ENCODE assay signal across 15 cellular contexts in the genomic region with DNA sequence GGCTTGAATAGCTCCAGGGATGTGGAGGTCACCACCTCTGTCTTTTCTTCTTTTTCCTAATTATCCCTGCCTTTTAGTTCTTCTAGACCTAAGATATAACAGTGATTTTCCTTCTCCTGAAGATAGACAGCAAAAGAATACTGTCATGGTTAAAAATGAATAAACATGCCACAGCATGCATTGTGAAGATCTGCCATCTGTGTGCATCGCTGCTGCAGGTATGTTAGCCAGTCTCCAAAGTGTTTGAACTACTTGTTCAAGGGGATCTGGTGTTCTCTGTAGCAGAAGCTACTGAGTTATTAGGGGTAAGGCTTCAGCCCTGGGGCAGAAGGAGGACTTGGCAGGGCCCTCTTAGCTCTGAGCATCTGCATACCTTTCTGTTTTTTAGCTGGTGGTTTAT. TPM values are rescaled to one million over a fixed set of nuclear protein-coding genes. Genes with fewer than 3 reads are reported as not detected.
DNase-seq lines count a peak whose midpoint lies in the region; ATAC-seq and TF ChIP-seq lines count a peak whose summit lies in the region.
"Had no signal": no experiment of that assay in that cellular context is flagged by ENCODE, and none has a peak within 500 bp of the region (broad histone marks: within the 10 kb centered on the region; RNA-seq: fewer than 3 reads in every experiment).

No MANE protein-coding gene starts in this region.

- peak overlapping the region; percentile 94 to 95 for H3K27ac Mint-ChIP-seq in natural killer cell treated with Interleukin-12 subunit alpha and Interleukin-12 subunit beta and Interleukin-15 and Interleukin-18, amount 100 ng/mL, for 72 hours
- no peak overlapping the region for H3K27ac Mint-ChIP-seq in natural killer cell
- H3K27ac Mint-ChIP-seq in activated T-helper 17 cell treated with anti-CD3 and anti-CD28 coated beads, Interleukin-2, amount 50 U/mL, for 72 hours, result peak overlapping the region; percentile 96
- H3K27ac Mint-ChIP-seq: dendritic cell treated with granulocyte-macrophage colony-stimulating factor and Interleukin-4, amounts not matched to agents 40 ng/mL and 50 ng/mL, for 4 days had no signal

- no peak for TF ChIP-seq EP300 in gastroesophageal sphincter (IDR thresholded peaks at IDR 0.05)

- ATAC-seq in natural killer cell treated with Interleukin-12 subunit alpha and Interleukin-12 subunit beta and Interleukin-15 and Interleukin-18, amount 100 ng/mL, for 72 hours, result no peak
- ATAC-seq in natural killer cell (no peak), gastroesophageal sphincter (no peak), GM21390 (IDR thresholded peaks at IDR 0.05; ENCODE audit: unreplicated experiment) (no peak)
- ATAC-seq in activated T-helper 17 cell treated with anti-CD3 and anti-CD28 coated beads, Interleukin-2, amount 50 U/mL, for 72 hours (replicated peaks), result no peak
- ATAC-seq: psoas muscle had no signal

- no peaks in the 10 kb centered on the region for H3K9me3 Mint-ChIP-seq in natural killer cell treated with Interleukin-12 subunit alpha and Interleukin-12 subunit beta and Interleukin-15 and Interleukin-18, amount 100 ng/mL, for 72 hours
- H3K9me3 Mint-ChIP-seq in natural killer cell, result no peaks in the 10 kb centered on the region
- H3K9me3 Mint-ChIP-seq in activated T-helper 17 cell treated with anti-CD3 and anti-CD28 coated beads, Interleukin-2, amount 50 U/mL, for 72 hours, result no peaks in the 10 kb centered on the region
- H3K9me3 Mint-ChIP-seq: dendritic cell treated with granulocyte-macrophage colony-stimulating factor and Interleukin-4, amounts not matched to agents 40 ng/mL and 50 ng/mL, for 4 days had no signal

- H3K27me3 Mint-ChIP-seq in natural killer cell treated with Interleukin-12 subunit alpha and Interleukin-12 subunit beta and Interleukin-15 and Interleukin-18, amount 100 ng/mL, for 72 hours, result no peaks in the 10 kb centered on the region
- H3K27me3 Mint-ChIP-seq in natural killer cell (ENCODE audit: low read depth in 2 of 2), result no peaks in the 10 kb centered on the region
- no peaks in the 10 kb centered on the region for H3K27me3 Mint-ChIP-seq in activated T-helper 17 cell treated with anti-CD3 and anti-CD28 coated beads, Interleukin-2, amount 50 U/mL, for 72 hours
- H3K27me3 Mint-ChIP-seq: dendritic cell treated with granulocyte-macrophage colony-stimulating factor and Interleukin-4, amounts not matched to agents 40 ng/mL and 50 ng/mL, for 4 days had no signal

- 29 to 67% methylated on average over 1 of the region's 1 CpG for WGBS in gastroesophageal sphincter (ENCODE audit: low coverage in 1 of 2), 2 donors

- DNase-seq in natural killer cell treated with Interleukin-12 subunit alpha and Interleukin-12 subunit beta and Interleukin-15 and Interleukin-18, amount 100 ng/mL, for 72 hours (ENCODE audit: low spot score), result no peak
- DNase-seq in natural killer cell, result no peak
- no peak for DNase-seq in UCSD-AML1 (lab: John Stamatoyannopoulos, UW; ENCODE audit: unreplicated experiment)
- no peak for DNase-seq in HAP-1 (ENCODE audit: low spot score in 2 of 2)
- DNase-seq: activated CD4-positive, alpha-beta T cell treated with anti-CD3 and anti-CD28 coated beads for 48 hours; foreskin melanocyte; midbrain; Peyer's patch; psoas muscle; stimulated activated CD4-positive, alpha-beta T cell treated with anti-CD3 and anti-CD28 coated beads, Interleukin-4, amount 100 ng/mL, for 4 hours had no signal

- H3K4me3 ChIP-seq in gastroesophageal sphincter, result no peak overlapping the region
- H3K4me3 ChIP-seq in HAP-1, result no peak overlapping the region
- H3K4me3 ChIP-seq: Peyer's patch, psoas muscle, SK-N-MC had no signal

- intact Hi-C loops in natural killer cell (cut with micrococcal nuclease), result no loop called here

- TF ChIP-seq CTCF in natural killer cell (IDR thresholded peaks at IDR 0.05) (no peak), gastroesophageal sphincter (IDR thresholded peaks at IDR 0.05) (no peak)

- H3K27ac ChIP-seq in gastroesophageal sphincter, result peak overlapping the region in 3 of 4 donors; percentile 39 to 68 (median 53)
- H3K27ac ChIP-seq: Peyer's patch, psoas muscle, SK-N-MC had no signal

- peaks cover 2% of the 10 kb centered on the region for H3K36me3 Mint-ChIP-seq in natural killer cell treated with Interleukin-12 subunit alpha and Interleukin-12 subunit beta and Interleukin-15 and Interleukin-18, amount 100 ng/mL, for 72 hours
- H3K36me3 Mint-ChIP-seq in natural killer cell, result peaks cover 8% of the 10 kb centered on the region
- peaks cover 38% of the 10 kb centered on the region for H3K36me3 Mint-ChIP-seq in activated T-helper 17 cell treated with anti-CD3 and anti-CD28 coated beads, Interleukin-2, amount 50 U/mL, for 72 hours (ENCODE audit: low read depth)

- H3K9me3 ChIP-seq in gastroesophageal sphincter (no peaks in the 10 kb centered on the region), HAP-1 (no peaks in the 10 kb centered on the region)
- H3K9me3 ChIP-seq: Peyer's patch, psoas muscle had no signal

- H3K4me1 ChIP-seq in gastroesophageal sphincter, result peaks cover 0 to 47% (median 8%) of the 10 kb centered on the region in 3 donors
- H3K4me1 ChIP-seq in HAP-1, result peaks cover 5% of the 10 kb centered on the region; the same call in 1 of the 2 replicates
- H3K4me1 ChIP-seq: Peyer's patch had no signal

- H3K36me3 ChIP-seq in gastroesophageal sphincter (no peaks in the 10 kb centered on the region), HAP-1 (replicated peaks) (no peaks in the 10 kb centered on the region)

- peak overlapping the region; percentile 36 for H3K4me3 Mint-ChIP-seq in natural killer cell treated with Interleukin-12 subunit alpha and Interleukin-12 subunit beta and Interleukin-15 and Interleukin-18, amount 100 ng/mL, for 72 hours
- no peak overlapping the region for H3K4me3 Mint-ChIP-seq in natural killer cell
- H3K4me3 Mint-ChIP-seq in activated T-helper 17 cell treated with anti-CD3 and anti-CD28 coated beads, Interleukin-2, amount 50 U/mL, for 72 hours, result peak overlapping the region; percentile 77
- H3K4me3 Mint-ChIP-seq: dendritic cell treated with granulocyte-macrophage colony-stimulating factor and Interleukin-4, amounts not matched to agents 40 ng/mL and 50 ng/mL, for 4 days had no signal

- TF ChIP-seq POLR2A in gastroesophageal sphincter (IDR thresholded peaks at IDR 0.05), result no peak

- in situ Hi-C loops in HAP-1 (cut with MboI; ENCODE audit: low sequenced_read_pairs), result no loop called here

- peaks cover 41 to 64% of the 10 kb centered on the region in 2 donors for H3K4me1 Mint-ChIP-seq in natural killer cell treated with Interleukin-12 subunit alpha and Interleukin-12 subunit beta and Interleukin-15 and Interleukin-18, amount 100 ng/mL, for 72 hours (ENCODE audit: low read depth in 2 of 2)
- H3K4me1 Mint-ChIP-seq in natural killer cell, result peaks cover 44 to 56% of the 10 kb centered on the region in 2 donors
- H3K4me1 Mint-ChIP-seq in activated T-helper 17 cell treated with anti-CD3 and anti-CD28 coated beads, Interleukin-2, amount 50 U/mL, for 72 hours, result peaks cover 44% of the 10 kb centered on the region

- H3K27me3 ChIP-seq in gastroesophageal sphincter, result no peaks in the 10 kb centered on the region
- no peaks in the 10 kb centered on the region for H3K27me3 ChIP-seq in HAP-1 (ENCODE audit: low read depth)
- H3K27me3 ChIP-seq: Peyer's patch had no signal

RNA-seq across cellular contexts. Expression of a gene that starts 25.0 kb away (rescaled TPM):
- total RNA-seq in natural killer cell treated with Interleukin-12 subunit alpha and Interleukin-12 subunit beta and Interleukin-15 and Interleukin-18, amount 100 ng/mL, for 72 hours, result 10 to 100 TPM; 32.2 to 44.1 TPM
- 10 to 100 TPM; 77.0 to 92.6 (median 77.6) TPM for total RNA-seq in natural killer cell
- 10 to 100 TPM; 21.5 to 45.3 TPM for total RNA-seq in activated T-helper 17 cell treated with anti-CD3 and anti-CD28 coated beads, Interleukin-2, amount 50 U/mL, for 72 hours
- total RNA-seq in gastroesophageal sphincter, result 10 to 100 TPM; 19.1 to 49.1 (median 34.0) TPM

Comparison
In these comparisons a context has a peak if more than half of its experiments do, and no peak if none do; other contexts are left out.
1. H3K27ac Mint-ChIP-seq: peak in natural killer cell treated with Interleukin-12 subunit alpha and Interleukin-12 subunit beta and Interleukin-15 and Interleukin-18, amount 100 ng/mL, for 72 hours (2 of 2) and activated T-helper 17 cell treated with anti-CD3 and anti-CD28 coated beads, Interleukin-2, amount 50 U/mL, for 72 hours (single experiment); none in natural killer cell (0 of 2).